8 cellular contexts compared by ENCODE assay signal in the genomic region with DNA sequence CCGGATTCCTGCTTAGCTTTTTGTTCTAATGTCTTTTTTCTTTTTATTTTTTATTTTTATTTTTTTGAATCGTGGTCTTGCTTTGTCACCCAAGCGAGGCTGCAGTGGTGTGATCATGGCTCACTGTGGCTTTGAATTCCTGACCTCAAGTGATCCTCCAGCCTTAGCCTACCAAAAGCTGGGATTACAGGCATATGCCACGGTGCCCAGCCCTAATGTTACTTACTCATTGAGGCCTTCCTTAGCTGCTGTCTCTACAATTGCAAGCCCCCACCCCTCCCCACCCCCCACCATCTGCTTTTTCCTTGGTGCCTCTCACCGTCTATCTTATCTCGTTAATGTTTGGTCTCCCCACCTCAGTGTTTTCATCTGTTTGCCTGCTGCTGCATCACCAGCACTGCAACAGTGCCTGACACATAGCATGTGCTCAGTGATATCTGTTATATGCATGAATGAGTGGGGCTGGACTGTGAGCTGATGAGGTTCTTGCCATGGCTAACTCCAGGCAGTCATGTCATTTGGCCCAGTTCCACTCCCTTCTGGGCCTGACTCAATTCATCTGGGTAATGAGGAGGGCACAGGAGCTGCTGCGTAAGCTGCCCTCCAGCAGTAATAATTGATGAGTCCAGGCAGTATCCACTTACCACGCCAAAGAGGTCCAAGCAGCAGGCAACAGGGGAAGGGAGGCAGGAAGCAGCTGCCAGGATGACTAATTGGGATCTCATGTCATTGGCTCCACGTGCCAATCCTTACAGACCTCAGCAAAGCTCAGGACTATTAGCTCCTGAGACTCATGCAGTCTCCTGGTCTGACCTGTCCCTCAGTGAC. TPM values are rescaled to one million over a fixed set of nuclear protein-coding genes. Genes with fewer than 3 reads are reported as not detected.
DNase-seq lines count a peak whose midpoint lies in the region; ATAC-seq and TF ChIP-seq lines count a peak whose summit lies in the region.

No MANE protein-coding gene starts in this region.

- H3K23me2 ChIP-seq in H9 (ENCODE audit: insufficient read length, low read depth, low read length, poor library complexity, severe bottlenecking): no peaks in the 10 kb centered on the region

- H4K20me1 ChIP-seq in H9 (ENCODE audit: control insufficient read depth, insufficient read depth, insufficient read length): no peaks in the 10 kb centered on the region

- H2BK5ac ChIP-seq in H9 (ENCODE audit: insufficient read length, low read length): no peak overlapping the region

- TF ChIP-seq CTCF in H9 (conservative IDR thresholded peaks at IDR 0.05) (no peak), sigmoid colon (IDR thresholded peaks at IDR 0.05) (no peak)

- no peaks in the 10 kb centered on the region for H3K36me3 ChIP-seq in sigmoid colon

- H3K27ac ChIP-seq in H9 (ENCODE audit: insufficient read length, low read depth, low read length) (no peak overlapping the region), sigmoid colon (peak overlapping the region; percentile 41 to 68 (median 62))

- H3K9me3 ChIP-seq in H9 (ENCODE audit: control insufficient read depth, low read depth, low read length) (no peaks in the 10 kb centered on the region), sigmoid colon (no peaks in the 10 kb centered on the region)

- DNase-seq in H9 (no peak), NCI-H82 treated with DMSO at 0.1 percent for 48 hours (lab: John Stamatoyannopoulos, UW; ENCODE audit: unreplicated experiment) (peak; percentile 96), sigmoid colon (peak; percentile 82)
- no peak for DNase-seq in activated T-helper 1 cell treated with anti-CD3 and anti-CD28 coated beads, Interleukin-12 subunit alpha, Interleukin-12 subunit beta, Interleukin-2, Interleukin-4 antibody, amounts not matched to agents 30 ng/mL and 10 ng/mL and 1 ng/mL, durations not matched to agents 14 hours and 24 hours and 36 hours (ENCODE audit: low spot score)

- no peak for TF ChIP-seq POLR2A in sigmoid colon (IDR thresholded peaks at IDR 0.05)

- no peaks in the 10 kb centered on the region for H3K36me3 Mint-ChIP-seq in H9 (ENCODE audit: insufficient read depth in 1 of 3, low read depth in 3 of 3)
- no peaks in the 10 kb centered on the region for H3K36me3 Mint-ChIP-seq in activated T-helper 1 cell treated with anti-CD3 and anti-CD28 coated beads, Interleukin-12 subunit alpha, Interleukin-12 subunit beta, Interleukin-2, Interleukin-4 antibody, amounts not matched to agents 30 ng/mL and 10 ng/mL and 1 ng/mL, durations not matched to agents 14 hours and 24 hours and 36 hours (ENCODE audit: low read depth)

- H3K18ac ChIP-seq in H9 (ENCODE audit: insufficient read length, low read depth, low read length): no peak overlapping the region

- H3K4me3 ChIP-seq in sigmoid colon: no peak overlapping the region

- no peaks in the 10 kb centered on the region for H3K79me2 ChIP-seq in H9 (ENCODE audit: insufficient read depth, low read length)

- TF ChIP-seq EP300 in sigmoid colon (IDR thresholded peaks at IDR 0.05): peak in 1 of 4 donors; percentile 50

- H3K4ac ChIP-seq in H9 (ENCODE audit: low read depth, low read length): no peak overlapping the region

- peaks cover 8 to 18% of the 10 kb centered on the region in 2 experiments for H3K4me1 Mint-ChIP-seq in H9
- no peaks in the 10 kb centered on the region for H3K4me1 Mint-ChIP-seq in activated T-helper 1 cell treated with anti-CD3 and anti-CD28 coated beads, Interleukin-12 subunit alpha, Interleukin-12 subunit beta, Interleukin-2, Interleukin-4 antibody, amounts not matched to agents 30 ng/mL and 10 ng/mL and 1 ng/mL, durations not matched to agents 14 hours and 24 hours and 36 hours (ENCODE audit: low read depth)

- H3K79me1 ChIP-seq in H9 (ENCODE audit: insufficient read depth, low read depth, low read length, poor library complexity, severe bottlenecking): no peaks in the 10 kb centered on the region

- no peak overlapping the region for H2BK12ac ChIP-seq in H9 (ENCODE audit: insufficient read length, low read depth, low read length)

- no peak overlapping the region for H2AK5ac ChIP-seq in H9 (ENCODE audit: insufficient read length, low read length)

- H3T11ph ChIP-seq in H9 (ENCODE audit: low read length): no peak overlapping the region

- H3K27ac Mint-ChIP-seq in H9: no peak overlapping the region
- no peak overlapping the region for H3K27ac Mint-ChIP-seq in activated T-helper 1 cell treated with anti-CD3 and anti-CD28 coated beads, Interleukin-12 subunit alpha, Interleukin-12 subunit beta, Interleukin-2, Interleukin-4 antibody, amounts not matched to agents 30 ng/mL and 10 ng/mL and 1 ng/mL, durations not matched to agents 14 hours and 24 hours and 36 hours

- H3K14ac ChIP-seq in H9 (ENCODE audit: insufficient read depth, low read length): no peak overlapping the region

- H2AFZ ChIP-seq in H9 (ENCODE audit: low read length): no peak overlapping the region

- H3K27me3 Mint-ChIP-seq in H9 (ENCODE audit: low read depth): no peaks in the 10 kb centered on the region
- peaks cover 2% of the 10 kb centered on the region for H3K27me3 Mint-ChIP-seq in activated T-helper 1 cell treated with anti-CD3 and anti-CD28 coated beads, Interleukin-12 subunit alpha, Interleukin-12 subunit beta, Interleukin-2, Interleukin-4 antibody, amounts not matched to agents 30 ng/mL and 10 ng/mL and 1 ng/mL, durations not matched to agents 14 hours and 24 hours and 36 hours (ENCODE audit: insufficient read depth)

- H3K9ac ChIP-seq in H9 (ENCODE audit: extremely low read depth, insufficient read length, low read length): no peak overlapping the region

- no peak overlapping the region for H3K56ac ChIP-seq in H9 (ENCODE audit: insufficient read length, low read depth, low read length)

- WGBS in H9 (ENCODE audit: extremely low coverage, insufficient read length, low lambda C conversion rate): no CpG with 5 or more reads among the region's 9 CpGs
- 74 to 80% methylated on average over 9 of the region's 9 CpGs for WGBS in sigmoid colon, 2 donors

- H3K23ac ChIP-seq in H9 (ENCODE audit: insufficient read length, low read depth, low read length): no peak overlapping the region

- no peak overlapping the region for H4K91ac ChIP-seq in H9 (ENCODE audit: insufficient read length, low read depth, low read length)

- H3K27me3 ChIP-seq in H9 (ENCODE audit: insufficient read depth, low read length) (no peaks in the 10 kb centered on the region), sigmoid colon (no peaks in the 10 kb centered on the region)

- no peak overlapping the region for H3K4me2 ChIP-seq in H9 (ENCODE audit: insufficient read depth, insufficient read length, low read length)

- H4K8ac ChIP-seq in H9 (replicated peaks; ENCODE audit: insufficient read length, low read depth, low read length): no peak overlapping the region

- no peak overlapping the region for H2BK15ac ChIP-seq in H9 (ENCODE audit: low read depth, low read length)

- peak overlapping the region; percentile 84 for H4K5ac ChIP-seq in H9 (ENCODE audit: insufficient read length, low read depth, low read length)

- ATAC-seq in esophagus mucosa (peak; percentile 91), HG02884 (IDR thresholded peaks at IDR 0.05; ENCODE audit: unreplicated experiment) (no peak), GM18519 (IDR thresholded peaks at IDR 0.05; ENCODE audit: low FRiP score, unreplicated experiment) (no peak), GM18868 (IDR thresholded peaks at IDR 0.05; ENCODE audit: unreplicated experiment) (no peak)

- peaks cover 0 to 3% of the 10 kb centered on the region in 2 experiments; a peak in 1 of 5 replicates for H3K9me3 Mint-ChIP-seq in H9
- H3K9me3 Mint-ChIP-seq in activated T-helper 1 cell treated with anti-CD3 and anti-CD28 coated beads, Interleukin-12 subunit alpha, Interleukin-12 subunit beta, Interleukin-2, Interleukin-4 antibody, amounts not matched to agents 30 ng/mL and 10 ng/mL and 1 ng/mL, durations not matched to agents 14 hours and 24 hours and 36 hours: no peaks in the 10 kb centered on the region

- H3K4me1 ChIP-seq in H9 (ENCODE audit: insufficient read depth, low read length) (0 out of 2 replicates have a peak, but pooled peaks cover 2% of the 10 kb centered on the region), sigmoid colon (peaks cover 0 to 23% (median 15%) of the 10 kb centered on the region in 4 donors)

- no peak overlapping the region for H2BK120ac ChIP-seq in H9 (ENCODE audit: low read depth, low read length, poor library complexity, severe bottlenecking)

- intact Hi-C loops in sigmoid colon (cut with DNase I): no loop called here
- intact Hi-C loops in activated T-helper 1 cell treated with anti-CD3 and anti-CD28 coated beads, Interleukin-12 subunit alpha, Interleukin-12 subunit beta, Interleukin-2, Interleukin-4 antibody, amounts not matched to agents 30 ng/mL and 10 ng/mL and 1 ng/mL, durations not matched to agents 14 hours and 24 hours and 36 hours (cut with micrococcal nuclease): no loop called here

- H2BK20ac ChIP-seq in H9 (ENCODE audit: low read depth, low read length, poor library complexity, severe bottlenecking): no peak overlapping the region

- H3K4me3 Mint-ChIP-seq in H9: no peak overlapping the region; a peak in 1 of 5 replicates
- no peak overlapping the region for H3K4me3 Mint-ChIP-seq in activated T-helper 1 cell treated with anti-CD3 and anti-CD28 coated beads, Interleukin-12 subunit alpha, Interleukin-12 subunit beta, Interleukin-2, Interleukin-4 antibody, amounts not matched to agents 30 ng/mL and 10 ng/mL and 1 ng/mL, durations not matched to agents 14 hours and 24 hours and 36 hours

RNA-seq across cellular contexts. Expression of gene MAT2A, which starts 34.3 kb away (rescaled TPM):
- total RNA-seq in H9 (2021): 447 and 459 TPM in 2 replicates
- total RNA-seq in esophagus mucosa: 235 TPM
- total RNA-seq in sigmoid colon: 100 to 1,000 TPM; 139 to 249 (median 151) TPM
- polyA plus RNA-seq in sigmoid colon: 10 to 100 TPM; 52.3 to 93.1 (median 61.0) TPM
- total RNA-seq in activated T-helper 1 cell treated with anti-CD3 and anti-CD28 coated beads, Interleukin-12 subunit alpha, Interleukin-12 subunit beta, Interleukin-2, Interleukin-4 antibody, amounts not matched to agents 30 ng/mL and 10 ng/mL and 1 ng/mL, durations not matched to agents 14 hours and 24 hours and 36 hours: 461 and 480 TPM in 2 replicates

RNA-seq across cellular contexts. Expression of gene GGCX, which starts 56.6 kb away (rescaled TPM):
- total RNA-seq in H9 (2021) (32.2 and 32.9 TPM in 2 replicates), esophagus mucosa (26.5 TPM), sigmoid colon (10 to 100 TPM; 14.9 to 25.3 (median 24.7) TPM)
- 10 to 100 TPM in 2 of 3 donors, 1 to 10 TPM in 1; 3.6 to 22.8 (median 11.1) TPM for polyA plus RNA-seq in sigmoid colon
- total RNA-seq in activated T-helper 1 cell treated with anti-CD3 and anti-CD28 coated beads, Interleukin-12 subunit alpha, Interleukin-12 subunit beta, Interleukin-2, Interleukin-4 antibody, amounts not matched to agents 30 ng/mL and 10 ng/mL and 1 ng/mL, durations not matched to agents 14 hours and 24 hours and 36 hours: 26.2 and 28.3 TPM in 2 replicates

Comparison
In these comparisons a context has a peak if more than half of its experiments do, and no peak if none do; other contexts are left out.
1. DNase-seq: peak in NCI-H82 treated with DMSO at 0.1 percent for 48 hours (single experiment) and sigmoid colon (single experiment); none in H9 (single experiment) and activated T-helper 1 cell treated with anti-CD3 and anti-CD28 coated beads, Interleukin-12 subunit alpha, Interleukin-12 subunit beta, Interleukin-2, Interleukin-4 antibody, amounts not matched to agents 30 ng/mL and 10 ng/mL and 1 ng/mL, durations not matched to agents 14 hours and 24 hours and 36 hours (single experiment).